8 cellular contexts compared by ENCODE assay signal in genomic region chr12:71755146-71755892, GRCh38. TPM values are rescaled to one million over a fixed set of nuclear protein-coding genes. Genes with fewer than 3 reads are reported as not detected.
DNase-seq lines count a peak whose midpoint lies in the region; ATAC-seq and TF ChIP-seq lines count a peak whose summit lies in the region.

No MANE protein-coding gene starts in this region.

- H3K9me3 ChIP-seq in BLaER1 treated with 17β-estradiol and CSF1 and Interleukin-3, amounts not matched to agents 10 nM and 100 nM (replicated peaks in 1 of 11): peaks cover 34 to 38% (median 36%) of the 10 kb centered on the region in 11 experiments
- H3K9me3 ChIP-seq in iPS-15b (ENCODE audit: control insufficient read depth, insufficient read depth, low read length): no peaks in the 10 kb centered on the region
- no peaks in the 10 kb centered on the region for H3K9me3 ChIP-seq in gastrocnemius medialis

- no peaks in the 10 kb centered on the region for H3K27me3 ChIP-seq in BLaER1 treated with 17β-estradiol and CSF1 and Interleukin-3, amounts not matched to agents 10 nM and 100 nM
- H3K27me3 ChIP-seq in iPS-15b (ENCODE audit: control insufficient read depth, insufficient read depth, low read length): no peaks in the 10 kb centered on the region
- H3K27me3 ChIP-seq in gastrocnemius medialis: no peaks in the 10 kb centered on the region

- DNase-seq in GM19238 (ENCODE audit: insufficient read length, low spot score) (peak; percentile 49), SW480 (ENCODE audit: low spot score) (peak; percentile 37), anterior cingulate cortex (lab: John Stamatoyannopoulos, UW) (peak in 32 of 58 donors; percentile 5 to 69 (median 44)), gastrocnemius medialis (peak; percentile 23 to 46), SHP77 treated with DMSO at 0.1 percent for 48 hours (lab: John Stamatoyannopoulos, UW) (no peak)

- H3K4me1 ChIP-seq in BLaER1 treated with 17β-estradiol and CSF1 and Interleukin-3, amounts not matched to agents 10 nM and 100 nM: peaks cover 14 to 21% (median 18%) of the 10 kb centered on the region in 10 experiments
- no peaks in the 10 kb centered on the region for H3K4me1 ChIP-seq in iPS-15b (ENCODE audit: control insufficient read depth, insufficient read depth, low read length)
- H3K4me1 ChIP-seq in gastrocnemius medialis: peaks cover 20 to 21% of the 10 kb centered on the region in 2 donors

- in situ Hi-C loops in gastrocnemius medialis (cut with MboI; ENCODE audit: low sequenced_read_pairs in 4 of 4): loop anchor here in 3 of 4 donors (10.0 kb wide), 3 partner anchors 71 to 91 kb away; partner anchors contain the start of genes THAP2 (in 2 of the 3), ZFC3H1 (in 2 of the 3) and TMEM19 (in 1 of the 3)

- ATAC-seq in HG03354 (IDR thresholded peaks at IDR 0.05; ENCODE audit: poor library complexity, severe bottlenecking, unreplicated experiment) (peak; percentile 54), gastrocnemius medialis (peak; percentile 58 to 59)

- H3K9ac ChIP-seq in BLaER1 treated with 17β-estradiol and CSF1 and Interleukin-3, amounts not matched to agents 10 nM and 100 nM: peak overlapping the region; percentile 84 to 99 (median 93)
- peak overlapping the region; percentile 77 for H3K9ac ChIP-seq in iPS-15b (ENCODE audit: low read depth, low read length)

- peak overlapping the region; percentile 85 to 97 (median 93) for H3K27ac ChIP-seq in BLaER1 treated with 17β-estradiol and CSF1 and Interleukin-3, amounts not matched to agents 10 nM and 100 nM
- H3K27ac ChIP-seq in gastrocnemius medialis: peak overlapping the region; percentile 93 to 97 (median 96)

- peak overlapping the region; percentile 76 to 96 (median 90) for H3K4me3 ChIP-seq in BLaER1 treated with 17β-estradiol and CSF1 and Interleukin-3, amounts not matched to agents 10 nM and 100 nM
- peak overlapping the region; percentile 89 for H3K4me3 ChIP-seq in iPS-15b (ENCODE audit: low read depth, low read length)
- H3K4me3 ChIP-seq in gastrocnemius medialis: peak overlapping the region; percentile 78 to 89 (median 84)

- peaks cover 36 to 43% (median 37%) of the 10 kb centered on the region in 11 experiments for H3K36me3 ChIP-seq in BLaER1 treated with 17β-estradiol and CSF1 and Interleukin-3, amounts not matched to agents 10 nM and 100 nM
- no peaks in the 10 kb centered on the region for H3K36me3 ChIP-seq in iPS-15b (ENCODE audit: control insufficient read depth, insufficient read depth, low read length)
- peaks cover 0 to 19% of the 10 kb centered on the region in 2 donors for H3K36me3 ChIP-seq in gastrocnemius medialis

- H4K20me1 ChIP-seq in BLaER1 treated with 17β-estradiol and CSF1 and Interleukin-3, amounts not matched to agents 10 nM and 100 nM: peaks cover 0 to 30% (median 14%) of the 10 kb centered on the region in 11 experiments; a peak in 15 of 22 replicates

- TF ChIP-seq POLR2A in gastrocnemius medialis (IDR thresholded peaks at IDR 0.05): no peak

- H3K4me2 ChIP-seq in BLaER1 treated with 17β-estradiol and CSF1 and Interleukin-3, amounts not matched to agents 10 nM and 100 nM: peak overlapping the region; percentile 86 to 98 (median 94)

- intact Hi-C loops in gastrocnemius medialis (cut with DNase I; ENCODE audit: low total_unique reads): loop anchor here (2.0 kb wide), 1 partner anchor 85 kb away; no protein-coding TSS in a partner anchor

- no peak for TF ChIP-seq CTCF in gastrocnemius medialis (IDR thresholded peaks at IDR 0.05 in 4 of 5, conservative IDR thresholded peaks at IDR 0.05 in 1 of 5)

RNA-seq across cellular contexts. Expression of gene RAB21, which starts 0.7 kb away (rescaled TPM):
- total RNA-seq in gastrocnemius medialis: 10 to 100 TPM; 17.4 to 75.9 (median 45.7) TPM
